ENCODE assay signal across 12 cellular contexts in genomic region chr9:98109052-98109451, GRCh38. TPM values are rescaled to one million over a fixed set of nuclear protein-coding genes. Genes with fewer than 3 reads are reported as not detected.
A peak's percentile ranks its signal among the peaks of the same experiment; 100 is the strongest.
DNase-seq lines count a peak whose midpoint lies in the region; ATAC-seq and TF ChIP-seq lines count a peak whose summit lies in the region.
"Had no signal": no experiment of that assay in that cellular context is flagged by ENCODE, and none has a peak within 500 bp of the region (broad histone marks: within the 10 kb centered on the region; RNA-seq: fewer than 3 reads in every experiment).

No MANE protein-coding gene starts in this region.

- H2AFZ ChIP-seq in SU-DHL-6 (ENCODE audit: low read depth, low read length, severe bottlenecking): no peak overlapping the region

- ATAC-seq in body of pancreas: no peak
- ATAC-seq: Right ventricle myocardium inferior had no signal

- no peaks in the 10 kb centered on the region for H3K9me2 ChIP-seq in SU-DHL-6 (replicated peaks; ENCODE audit: insufficient read depth, low read length)

- 18 to 44% methylated on average over 1 of the region's 3 CpGs for WGBS in esophagus squamous epithelium, 2 donors
- 47 to 57% methylated on average over 2 to 3 of the region's 3 CpGs for WGBS in transverse colon (ENCODE audit: low coverage in 1 of 2), 2 donors
- WGBS in body of pancreas, 2 donors: 80 to 89% methylated on average over 3 of the region's 3 CpGs

- H3K79me2 ChIP-seq in SU-DHL-6 (ENCODE audit: insufficient read depth, low read length): no peaks in the 10 kb centered on the region

- peak overlapping the region; percentile 99 for H3K27ac Mint-ChIP-seq in activated naive CD4-positive, alpha-beta T cell treated with anti-CD3 and anti-CD28 coated beads, Interleukin-2, amount 10 ng/mL, durations not matched to agents 7 days and 5 days

- H3K4me1 ChIP-seq in esophagus squamous epithelium (peaks cover 0 to 39% (median 12%) of the 10 kb centered on the region in 3 donors), transverse colon (peaks cover 0 to 23% (median 0%) of the 10 kb centered on the region in 4 donors), body of pancreas (no peaks in the 10 kb centered on the region)

- H3K4me3 ChIP-seq in SU-DHL-6 (ENCODE audit: insufficient read depth, low read length, poor library complexity, severe bottlenecking) (no peak overlapping the region), esophagus squamous epithelium (no peak overlapping the region), transverse colon (no peak overlapping the region), body of pancreas (no peak overlapping the region)
- H3K4me3 ChIP-seq: coronary artery had no signal

- H3K27me3 ChIP-seq in SU-DHL-6 (ENCODE audit: low read length) (no peaks in the 10 kb centered on the region), esophagus squamous epithelium (no peaks in the 10 kb centered on the region), transverse colon (no peaks in the 10 kb centered on the region), body of pancreas (no peaks in the 10 kb centered on the region)

- no peak for TF ChIP-seq CTCF in SU-DHL-6 (IDR thresholded peaks at IDR 0.05; ENCODE audit: insufficient read depth, low read length, poor library complexity, severe bottlenecking)
- TF ChIP-seq CTCF in esophagus squamous epithelium (IDR thresholded peaks at IDR 0.05): no peak
- no peak for TF ChIP-seq CTCF in transverse colon (IDR thresholded peaks at IDR 0.05)
- TF ChIP-seq CTCF in body of pancreas (IDR thresholded peaks at IDR 0.05): no peak

- no peaks in the 10 kb centered on the region for H4K20me1 ChIP-seq in SU-DHL-6 (ENCODE audit: low read depth, low read length)

- H3K36me3 Mint-ChIP-seq in activated naive CD4-positive, alpha-beta T cell treated with anti-CD3 and anti-CD28 coated beads, Interleukin-2, amount 10 ng/mL, durations not matched to agents 7 days and 5 days: peaks cover 72% of the 10 kb centered on the region

- H3K36me3 ChIP-seq in SU-DHL-6 (ENCODE audit: low read length): no peaks in the 10 kb centered on the region
- peaks cover 0 to 57% (median 5%) of the 10 kb centered on the region in 3 donors for H3K36me3 ChIP-seq in esophagus squamous epithelium
- H3K36me3 ChIP-seq in transverse colon: peaks cover 0 to 14% (median 2%) of the 10 kb centered on the region in 4 donors
- H3K36me3 ChIP-seq in body of pancreas (replicated peaks in 1 of 2; ENCODE audit: insufficient read depth in 1 of 2, low read depth in 2 of 2): no peaks in the 10 kb centered on the region

- H3K9ac ChIP-seq in SU-DHL-6 (ENCODE audit: low read length): 0 out of 2 replicates have a peak overlapping the region, but pooled peaks have one; percentile 23

- in situ Hi-C loops in transverse colon (cut with MboI; ENCODE audit: low pct_ligation_motif_present in 1 of 4, low pct_unique_long_range_greater_than_20kb in 1 of 4, low sequenced_read_pairs in 3 of 4): no loop called here

- H3K27ac ChIP-seq in SU-DHL-6 (ENCODE audit: low read depth, low read length): peak overlapping the region; percentile 90
- peak overlapping the region; percentile 5 to 68 (median 58) for H3K27ac ChIP-seq in esophagus squamous epithelium
- H3K27ac ChIP-seq in transverse colon: peak overlapping the region; percentile 47 to 72 (median 60)
- peak overlapping the region in 1 of 4 donors; percentile 49 for H3K27ac ChIP-seq in body of pancreas
- H3K27ac ChIP-seq: VCaP had no signal

- H3K4me2 ChIP-seq in SU-DHL-6 (ENCODE audit: low read depth, low read length, poor library complexity, severe bottlenecking): peak overlapping the region; percentile 49

- CTCF ChIA-PET in activated naive CD4-positive, alpha-beta T cell treated with anti-CD3 and anti-CD28 coated beads, Interleukin-2, amount 10 ng/mL, durations not matched to agents 7 days and 5 days (lab: Charles Lee): interaction anchor here (0.6 to 2.3 kb wide), 3 partner anchors 9 to 96 kb away, joined by 3 to 10 read pairs (median 4); partner anchors contain the start of gene TRIM14

- H3K4me3 Mint-ChIP-seq in activated naive CD4-positive, alpha-beta T cell treated with anti-CD3 and anti-CD28 coated beads, Interleukin-2, amount 10 ng/mL, durations not matched to agents 7 days and 5 days: no peak overlapping the region

- no peaks in the 10 kb centered on the region for H3K27me3 Mint-ChIP-seq in activated naive CD4-positive, alpha-beta T cell treated with anti-CD3 and anti-CD28 coated beads, Interleukin-2, amount 10 ng/mL, durations not matched to agents 7 days and 5 days

- no peak for TF ChIP-seq EP300 in transverse colon (IDR thresholded peaks at IDR 0.05; ENCODE audit: low read depth)

- no peak for TF ChIP-seq POLR2A in esophagus squamous epithelium (IDR thresholded peaks at IDR 0.05)
- no peak for TF ChIP-seq POLR2A in transverse colon (IDR thresholded peaks at IDR 0.05)
- no peak for TF ChIP-seq POLR2A in body of pancreas (IDR thresholded peaks at IDR 0.05)

- H3K9me3 Mint-ChIP-seq in activated naive CD4-positive, alpha-beta T cell treated with anti-CD3 and anti-CD28 coated beads, Interleukin-2, amount 10 ng/mL, durations not matched to agents 7 days and 5 days: no peaks in the 10 kb centered on the region

- H3K4me1 Mint-ChIP-seq in activated naive CD4-positive, alpha-beta T cell treated with anti-CD3 and anti-CD28 coated beads, Interleukin-2, amount 10 ng/mL, durations not matched to agents 7 days and 5 days: peaks cover 94% of the 10 kb centered on the region

- peak; percentile 50 for DNase-seq in activated naive CD4-positive, alpha-beta T cell treated with anti-CD3 and anti-CD28 coated beads, Interleukin-2, amount 10 ng/mL, durations not matched to agents 7 days and 5 days
- no peak for DNase-seq in activated naive CD4-positive, alpha-beta T cell treated with Interleukin-2 at 50 U/mL for 16 hours
- no peak for DNase-seq in esophagus squamous epithelium (lab: John Stamatoyannopoulos, UW)
- DNase-seq in transverse colon: no peak
- DNase-seq in dermis blood vessel endothelial cell: no peak
- no peak for DNase-seq in body of pancreas
- no peak for DNase-seq in DMS153 (lab: John Stamatoyannopoulos, UW)
- DNase-seq: NCI-H446 treated with DMSO at 0.1 percent for 48 hours had no signal

- intact Hi-C loops in esophagus squamous epithelium (cut with DNase I): no loop called here
- intact Hi-C loops in transverse colon (cut with DNase I; ENCODE audit: low total_unique reads): no loop called here
- intact Hi-C loops in body of pancreas (cut with DNase I): no loop called here

- no peaks in the 10 kb centered on the region for H3K9me3 ChIP-seq in SU-DHL-6 (ENCODE audit: insufficient read depth, low read length)
- no peaks in the 10 kb centered on the region for H3K9me3 ChIP-seq in esophagus squamous epithelium
- H3K9me3 ChIP-seq in transverse colon: no peaks in the 10 kb centered on the region
- no peaks in the 10 kb centered on the region for H3K9me3 ChIP-seq in body of pancreas

- peaks cover 23% of the 10 kb centered on the region for H3F3A ChIP-seq in SU-DHL-6 (ENCODE audit: insufficient read depth)

RNA-seq across cellular contexts. Expression of gene TRIM14, which starts 10.0 kb away (rescaled TPM):
- total RNA-seq in esophagus squamous epithelium (10 to 100 TPM; 21.0 to 39.2 (median 31.6) TPM), transverse colon (10 to 100 TPM; 28.7 to 58.7 (median 53.8) TPM), dermis blood vessel endothelial cell (1.5 and 4.8 TPM in 2 replicates), body of pancreas (1 to 10 TPM; 2.1 to 4.9 TPM)

RNA-seq across cellular contexts. Expression of gene NANS, which starts 52.5 kb away (rescaled TPM):
- 10 to 100 TPM; 46.2 to 72.0 (median 58.4) TPM for total RNA-seq in esophagus squamous epithelium
- 100 to 1,000 TPM in 3 of 4 donors, 10 to 100 TPM in 1; 86.6 to 319 (median 269) TPM for total RNA-seq in transverse colon
- 106 and 139 TPM in 2 replicates for total RNA-seq in dermis blood vessel endothelial cell
- total RNA-seq in body of pancreas: 10 to 100 TPM; 31.4 to 45.2 TPM
